ENCODE assay signal across 26 cellular contexts in genomic region chr14:102983496-102983895, GRCh38.
"Had no signal": no experiment of that assay in that cellular context is flagged by ENCODE, and none has a peak within 500 bp of the region (broad histone marks: within the 10 kb centered on the region; RNA-seq: fewer than 3 reads in every experiment).

No MANE protein-coding gene starts in this region.

- H3K36me3 ChIP-seq: colonic mucosa had no signal

- H3K27ac Mint-ChIP-seq: immature natural killer cell; mesothelial cell of epicardium; natural killer cell treated with Interleukin-12 subunit alpha and Interleukin-12 subunit beta and Interleukin-15 and Interleukin-18, amount 100 ng/mL, for 72 hours; neural progenitor cell; stimulated activated effector memory CD8-positive, alpha-beta T cell treated with anti-CD3 and anti-CD28 coated beads, Interleukin-12 subunit alpha, Interleukin-12 subunit beta, amount 100 ng/mL, for 72 hours had no signal

- H3K9ac ChIP-seq: neural progenitor cell had no signal

- H3K27me3 Mint-ChIP-seq: naive B cell had no signal

- H3K4me2 ChIP-seq: neural progenitor cell had no signal

- FAIRE-seq: endometrium had no signal

- H2AFZ ChIP-seq: neural progenitor cell had no signal

- H3K9me3 ChIP-seq: colonic mucosa, prostate gland, thyroid gland had no signal

- H3K27me3 ChIP-seq: colonic mucosa, foreskin keratinocyte, heart right ventricle, neural progenitor cell, right atrium auricular region, stomach, thyroid gland, vagina had no signal

- DNase-seq: colonic mucosa; dermis blood vessel endothelial cell; effector memory CD4-positive, alpha-beta T cell; foreskin keratinocyte; glutamatergic neuron; heart right ventricle; immature natural killer cell; islet precursor cell; mesenchymal stem cell; mucosa of descending colon; naive B cell; stimulated activated CD4-positive, alpha-beta T cell treated with anti-CD3 and anti-CD28 coated beads, Interleukin-2, amount 100 ng/mL, for 24 hours; stimulated activated CD4-positive, alpha-beta T cell treated with anti-CD3 and anti-CD28 coated beads, Interleukin-4, amount 100 ng/mL, for 24 hours; stimulated activated naive CD4-positive, alpha-beta T cell treated with Interleukin-2 at 50 U/mL for 16 hours; stomach; thyroid gland; trophoblast cell had no signal

- H3K4me3 ChIP-seq: colonic mucosa, heart right ventricle, mucosa of descending colon, neural progenitor cell, prostate gland, right atrium auricular region, stomach, thyroid gland, vagina had no signal

- H3K4me1 Mint-ChIP-seq: immature natural killer cell; mesothelial cell of epicardium; naive B cell; neural progenitor cell; stimulated activated effector memory CD8-positive, alpha-beta T cell treated with anti-CD3 and anti-CD28 coated beads, Interleukin-12 subunit alpha, Interleukin-12 subunit beta, amount 100 ng/mL, for 72 hours had no signal

- H3K4me3 Mint-ChIP-seq: immature natural killer cell; mesothelial cell of epicardium; naive B cell; natural killer cell treated with Interleukin-12 subunit alpha and Interleukin-12 subunit beta and Interleukin-15 and Interleukin-18, amount 100 ng/mL, for 72 hours; neural progenitor cell; stimulated activated effector memory CD8-positive, alpha-beta T cell treated with anti-CD3 and anti-CD28 coated beads, Interleukin-12 subunit alpha, Interleukin-12 subunit beta, amount 100 ng/mL, for 72 hours had no signal

- H3K27ac ChIP-seq: colonic mucosa, foreskin keratinocyte, heart right ventricle, neural progenitor cell, prostate gland, right atrium auricular region, stomach, thyroid gland, vagina had no signal

- ATAC-seq: foreskin keratinocyte; heart right ventricle; mucosa of descending colon; sciatic nerve; stimulated activated effector memory CD8-positive, alpha-beta T cell treated with anti-CD3 and anti-CD28 coated beads, Interleukin-12 subunit alpha, Interleukin-12 subunit beta, amount 100 ng/mL, for 72 hours had no signal

- H3K36me3 Mint-ChIP-seq: stimulated activated effector memory CD8-positive, alpha-beta T cell treated with anti-CD3 and anti-CD28 coated beads, Interleukin-12 subunit alpha, Interleukin-12 subunit beta, amount 100 ng/mL, for 72 hours had no signal

- H3K4me1 ChIP-seq: colonic mucosa, neural progenitor cell, right atrium auricular region, stomach, thyroid gland had no signal
